In the genomic region with DNA sequence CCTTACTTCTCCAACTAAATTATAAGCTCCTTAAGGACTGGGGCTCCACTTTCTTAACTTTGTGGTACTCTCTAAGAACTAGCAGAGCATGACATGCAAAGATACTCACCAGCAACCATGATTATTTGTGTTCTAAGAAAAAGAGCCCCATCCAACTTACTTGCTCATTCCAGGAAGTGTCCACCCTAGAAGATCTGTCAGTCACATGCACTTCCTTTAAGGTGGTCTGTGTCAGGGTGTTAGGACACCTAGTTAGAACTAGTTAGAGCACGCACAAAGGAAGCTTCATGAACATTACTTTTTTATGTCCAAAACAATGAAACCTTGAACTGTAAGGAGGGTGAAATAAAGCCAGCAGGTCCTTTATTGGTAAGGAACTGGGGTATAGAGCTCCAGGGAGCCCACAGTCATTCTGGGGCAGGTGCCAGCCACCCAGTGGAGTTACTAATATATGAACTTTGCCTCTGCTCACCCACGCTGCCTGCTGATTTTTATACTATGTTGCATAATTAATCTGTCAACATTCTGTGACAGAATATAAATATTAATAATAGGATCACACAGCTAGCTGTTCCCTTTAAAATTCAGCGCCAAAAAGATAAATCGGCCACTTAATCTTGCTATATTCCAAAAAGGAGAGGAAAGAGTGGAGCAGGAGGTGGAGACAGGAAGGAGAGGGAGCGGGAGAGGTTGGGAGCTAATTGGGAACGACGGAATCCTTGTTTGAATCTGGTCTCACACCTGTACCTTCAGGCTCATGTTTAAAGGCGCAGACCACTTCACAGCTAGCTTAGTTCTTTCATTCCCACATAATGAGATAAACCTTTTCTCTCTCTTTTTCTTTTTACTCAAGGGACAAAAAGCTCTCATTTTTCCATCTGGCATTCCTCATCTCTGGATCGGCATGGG, we compare ENCODE assay signal across 1 cellular context.
TF ChIP-seq lines count a peak whose summit lies in the region.

No MANE protein-coding gene starts in this region.

TF ChIP-seq in GM23338, 12 proteins besides CTCF, POLR2A, EP300 and RAD21 (continued from another document):
- no peak for TF ChIP-seq EZH2phosphoT487 (IDR thresholded peaks at IDR 0.05; ENCODE audit: unreplicated experiment)
- TF ChIP-seq, protein P1, sequence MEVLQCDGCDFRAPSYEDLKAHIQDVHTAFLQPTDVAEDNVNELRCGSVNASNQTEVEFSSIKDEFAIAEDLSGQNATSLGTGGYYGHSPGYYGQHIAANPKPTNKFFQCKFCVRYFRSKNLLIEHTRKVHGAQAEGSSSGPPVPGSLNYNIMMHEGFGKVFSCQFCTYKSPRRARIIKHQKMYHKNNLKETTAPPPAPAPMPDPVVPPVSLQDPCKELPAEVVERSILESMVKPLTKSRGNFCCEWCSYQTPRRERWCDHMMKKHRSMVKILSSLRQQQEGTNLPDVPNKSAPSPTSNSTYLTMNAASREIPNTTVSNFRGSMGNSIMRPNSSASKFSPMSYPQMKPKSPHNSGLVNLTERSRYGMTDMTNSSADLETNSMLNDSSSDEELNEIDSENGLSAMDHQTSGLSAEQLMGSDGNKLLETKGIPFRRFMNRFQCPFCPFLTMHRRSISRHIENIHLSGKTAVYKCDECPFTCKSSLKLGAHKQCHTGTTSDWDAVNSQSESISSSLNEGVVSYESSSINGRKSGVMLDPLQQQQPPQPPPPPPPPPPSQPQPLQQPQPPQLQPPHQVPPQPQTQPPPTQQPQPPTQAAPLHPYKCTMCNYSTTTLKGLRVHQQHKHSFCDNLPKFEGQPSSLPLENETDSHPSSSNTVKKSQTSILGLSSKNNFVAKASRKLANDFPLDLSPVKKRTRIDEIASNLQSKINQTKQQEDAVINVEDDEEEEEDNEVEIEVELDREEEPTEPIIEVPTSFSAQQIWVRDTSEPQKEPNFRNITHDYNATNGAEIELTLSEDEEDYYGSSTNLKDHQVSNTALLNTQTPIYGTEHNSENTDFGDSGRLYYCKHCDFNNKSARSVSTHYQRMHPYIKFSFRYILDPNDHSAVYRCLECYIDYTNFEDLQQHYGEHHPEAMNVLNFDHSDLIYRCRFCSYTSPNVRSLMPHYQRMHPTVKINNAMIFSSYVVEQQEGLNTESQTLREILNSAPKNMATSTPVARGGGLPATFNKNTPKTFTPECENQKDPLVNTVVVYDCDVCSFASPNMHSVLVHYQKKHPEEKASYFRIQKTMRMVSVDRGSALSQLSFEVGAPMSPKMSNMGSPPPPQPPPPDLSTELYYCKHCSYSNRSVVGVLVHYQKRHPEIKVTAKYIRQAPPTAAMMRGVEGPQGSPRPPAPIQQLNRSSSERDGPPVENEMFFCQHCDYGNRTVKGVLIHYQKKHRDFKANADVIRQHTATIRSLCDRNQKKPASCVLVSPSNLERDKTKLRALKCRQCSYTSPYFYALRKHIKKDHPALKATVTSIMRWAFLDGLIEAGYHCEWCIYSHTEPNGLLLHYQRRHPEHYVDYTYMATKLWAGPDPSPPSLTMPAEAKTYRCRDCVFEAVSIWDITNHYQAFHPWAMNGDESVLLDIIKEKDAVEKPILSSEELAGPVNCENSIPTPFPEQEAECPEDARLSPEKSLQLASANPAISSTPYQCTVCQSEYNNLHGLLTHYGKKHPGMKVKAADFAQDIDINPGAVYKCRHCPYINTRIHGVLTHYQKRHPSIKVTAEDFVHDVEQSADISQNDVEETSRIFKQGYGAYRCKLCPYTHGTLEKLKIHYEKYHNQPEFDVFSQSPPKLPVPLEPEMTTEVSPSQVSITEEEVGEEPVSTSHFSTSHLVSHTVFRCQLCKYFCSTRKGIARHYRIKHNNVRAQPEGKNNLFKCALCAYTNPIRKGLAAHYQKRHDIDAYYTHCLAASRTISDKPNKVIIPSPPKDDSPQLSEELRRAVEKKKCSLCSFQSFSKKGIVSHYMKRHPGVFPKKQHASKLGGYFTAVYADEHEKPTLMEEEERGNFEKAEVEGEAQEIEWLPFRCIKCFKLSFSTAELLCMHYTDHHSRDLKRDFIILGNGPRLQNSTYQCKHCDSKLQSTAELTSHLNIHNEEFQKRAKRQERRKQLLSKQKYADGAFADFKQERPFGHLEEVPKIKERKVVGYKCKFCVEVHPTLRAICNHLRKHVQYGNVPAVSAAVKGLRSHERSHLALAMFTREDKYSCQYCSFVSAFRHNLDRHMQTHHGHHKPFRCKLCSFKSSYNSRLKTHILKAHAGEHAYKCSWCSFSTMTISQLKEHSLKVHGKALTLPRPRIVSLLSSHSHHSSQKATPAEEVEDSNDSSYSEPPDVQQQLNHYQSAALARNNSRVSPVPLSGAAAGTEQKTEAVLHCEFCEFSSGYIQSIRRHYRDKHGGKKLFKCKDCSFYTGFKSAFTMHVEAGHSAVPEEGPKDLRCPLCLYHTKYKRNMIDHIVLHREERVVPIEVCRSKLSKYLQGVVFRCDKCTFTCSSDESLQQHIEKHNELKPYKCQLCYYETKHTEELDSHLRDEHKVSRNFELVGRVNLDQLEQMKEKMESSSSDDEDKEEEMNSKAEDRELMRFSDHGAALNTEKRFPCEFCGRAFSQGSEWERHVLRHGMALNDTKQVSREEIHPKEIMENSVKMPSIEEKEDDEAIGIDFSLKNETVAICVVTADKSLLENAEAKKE (CRISPR knock-in tag; IDR thresholded peaks at IDR 0.05): no peak
- no peak for TF ChIP-seq EZH2 (IDR thresholded peaks at IDR 0.05; ENCODE audit: low read depth, unreplicated experiment)
- TF ChIP-seq NANOG (IDR thresholded peaks at IDR 0.05; ENCODE audit: borderline replicate concordance): no peak
- TF ChIP-seq ZNF331 (CRISPR knock-in tag; IDR thresholded peaks at IDR 0.05; ENCODE audit: low read depth): no peak
- TF ChIP-seq POLR2AphosphoS5 (IDR thresholded peaks at IDR 0.05; ENCODE audit: low read depth): no peak
